In the genomic region with DNA sequence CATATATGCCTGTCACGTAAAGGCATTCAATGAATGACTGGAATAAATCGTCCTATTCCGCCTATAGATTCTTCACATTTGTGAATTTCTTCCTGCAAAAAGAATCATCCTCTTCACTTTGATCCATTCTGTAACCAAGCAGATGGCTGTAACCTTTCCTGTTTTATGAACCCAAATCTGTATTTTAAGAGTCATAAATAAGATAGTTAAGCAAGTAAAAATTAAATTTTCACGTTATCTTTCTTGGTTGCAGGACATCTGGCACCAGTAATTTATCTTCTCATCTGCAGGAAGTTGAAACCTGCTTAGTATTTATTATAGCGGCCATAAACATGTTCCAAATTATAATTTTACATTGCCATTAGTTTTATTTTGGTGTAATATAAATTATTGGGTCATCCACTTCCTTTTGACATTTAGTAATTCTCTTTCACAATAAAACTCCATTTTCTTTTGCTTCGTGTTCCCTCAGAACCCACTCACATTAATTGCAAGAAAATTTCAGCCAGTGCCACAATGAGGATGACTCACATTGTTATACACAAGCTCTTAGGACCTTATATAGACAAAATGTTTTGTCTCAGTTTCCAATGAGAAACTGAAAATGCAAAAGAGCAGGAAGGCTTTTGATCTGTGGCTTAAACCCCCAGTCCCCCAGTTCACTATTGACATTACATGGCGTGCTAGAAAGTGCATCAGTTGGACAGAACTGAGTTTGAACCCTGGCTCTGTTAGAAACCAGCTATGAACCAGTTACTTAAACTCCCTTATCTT, we compare ENCODE assay signal across 1 cellular context.
TF ChIP-seq lines count a peak whose summit lies in the region.

No MANE protein-coding gene starts in this region.

TF ChIP-seq in GM23338, 12 proteins besides CTCF, POLR2A, EP300 and RAD21 (continued from another document):
- TF ChIP-seq, protein P1, sequence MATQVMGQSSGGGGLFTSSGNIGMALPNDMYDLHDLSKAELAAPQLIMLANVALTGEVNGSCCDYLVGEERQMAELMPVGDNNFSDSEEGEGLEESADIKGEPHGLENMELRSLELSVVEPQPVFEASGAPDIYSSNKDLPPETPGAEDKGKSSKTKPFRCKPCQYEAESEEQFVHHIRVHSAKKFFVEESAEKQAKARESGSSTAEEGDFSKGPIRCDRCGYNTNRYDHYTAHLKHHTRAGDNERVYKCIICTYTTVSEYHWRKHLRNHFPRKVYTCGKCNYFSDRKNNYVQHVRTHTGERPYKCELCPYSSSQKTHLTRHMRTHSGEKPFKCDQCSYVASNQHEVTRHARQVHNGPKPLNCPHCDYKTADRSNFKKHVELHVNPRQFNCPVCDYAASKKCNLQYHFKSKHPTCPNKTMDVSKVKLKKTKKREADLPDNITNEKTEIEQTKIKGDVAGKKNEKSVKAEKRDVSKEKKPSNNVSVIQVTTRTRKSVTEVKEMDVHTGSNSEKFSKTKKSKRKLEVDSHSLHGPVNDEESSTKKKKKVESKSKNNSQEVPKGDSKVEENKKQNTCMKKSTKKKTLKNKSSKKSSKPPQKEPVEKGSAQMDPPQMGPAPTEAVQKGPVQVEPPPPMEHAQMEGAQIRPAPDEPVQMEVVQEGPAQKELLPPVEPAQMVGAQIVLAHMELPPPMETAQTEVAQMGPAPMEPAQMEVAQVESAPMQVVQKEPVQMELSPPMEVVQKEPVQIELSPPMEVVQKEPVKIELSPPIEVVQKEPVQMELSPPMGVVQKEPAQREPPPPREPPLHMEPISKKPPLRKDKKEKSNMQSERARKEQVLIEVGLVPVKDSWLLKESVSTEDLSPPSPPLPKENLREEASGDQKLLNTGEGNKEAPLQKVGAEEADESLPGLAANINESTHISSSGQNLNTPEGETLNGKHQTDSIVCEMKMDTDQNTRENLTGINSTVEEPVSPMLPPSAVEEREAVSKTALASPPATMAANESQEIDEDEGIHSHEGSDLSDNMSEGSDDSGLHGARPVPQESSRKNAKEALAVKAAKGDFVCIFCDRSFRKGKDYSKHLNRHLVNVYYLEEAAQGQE (IDR thresholded peaks at IDR 0.05; ENCODE audit: unreplicated experiment), result no peak
- no peak for TF ChIP-seq CREB1 (CRISPR knock-in tag; IDR thresholded peaks at IDR 0.05; ENCODE audit: low read depth)
